In genomic region chr5:15009420-15009819, GRCh38 we compare ENCODE assay signal across 10 cellular contexts.
A peak's percentile ranks its signal among the peaks of the same experiment; 100 is the strongest.
DNase-seq lines count a peak whose midpoint lies in the region; ATAC-seq and TF ChIP-seq lines count a peak whose summit lies in the region.
"Had no signal": no experiment of that assay in that cellular context is flagged by ENCODE, and none has a peak within 500 bp of the region (broad histone marks: within the 10 kb centered on the region; RNA-seq: fewer than 3 reads in every experiment).

No MANE protein-coding gene starts in this region.

- H3K4me3 Mint-ChIP-seq in activated T-helper 2 cell treated with anti-CD3 and anti-CD28 coated beads, Interferon-gamma antibody, Interleukin-2, Interleukin-4, amounts not matched to agents 10 μg/mL and 5 μg/mL and 100 μg/mL, durations not matched to agents 14 hours and 24 hours and 36 hours (ENCODE audit: low read depth): no peak overlapping the region
- H3K4me3 Mint-ChIP-seq: nephron had no signal

- intact Hi-C loops in activated T-helper 2 cell treated with anti-CD3 and anti-CD28 coated beads, Interferon-gamma antibody, Interleukin-2, Interleukin-4, amounts not matched to agents 10 μg/mL and 5 μg/mL and 100 μg/mL, durations not matched to agents 14 hours and 24 hours and 36 hours (cut with micrococcal nuclease): no loop called here

- in situ Hi-C loops in GM13976 (cut with MboI; ENCODE audit: low sequenced_read_pairs, unreplicated experiment): no loop called here

- H3K27ac Mint-ChIP-seq in activated T-helper 2 cell treated with anti-CD3 and anti-CD28 coated beads, Interferon-gamma antibody, Interleukin-2, Interleukin-4, amounts not matched to agents 10 μg/mL and 5 μg/mL and 100 μg/mL, durations not matched to agents 14 hours and 24 hours and 36 hours: no peak overlapping the region

- H3K9me3 Mint-ChIP-seq in activated T-helper 2 cell treated with anti-CD3 and anti-CD28 coated beads, Interferon-gamma antibody, Interleukin-2, Interleukin-4, amounts not matched to agents 10 μg/mL and 5 μg/mL and 100 μg/mL, durations not matched to agents 14 hours and 24 hours and 36 hours: no peaks in the 10 kb centered on the region
- H3K9me3 Mint-ChIP-seq: nephron had no signal

- no peaks in the 10 kb centered on the region for H3K36me3 ChIP-seq in HEK293 (ENCODE audit: control insufficient read depth in 2 of 2, insufficient read depth in 1 of 2, low read length in 2 of 2)
- H3K36me3 ChIP-seq: suprapubic skin had no signal

- H3K4me1 Mint-ChIP-seq in activated T-helper 2 cell treated with anti-CD3 and anti-CD28 coated beads, Interferon-gamma antibody, Interleukin-2, Interleukin-4, amounts not matched to agents 10 μg/mL and 5 μg/mL and 100 μg/mL, durations not matched to agents 14 hours and 24 hours and 36 hours (ENCODE audit: low read depth): peaks cover 1% of the 10 kb centered on the region

- no peaks in the 10 kb centered on the region for H3K36me3 Mint-ChIP-seq in activated T-helper 2 cell treated with anti-CD3 and anti-CD28 coated beads, Interferon-gamma antibody, Interleukin-2, Interleukin-4, amounts not matched to agents 10 μg/mL and 5 μg/mL and 100 μg/mL, durations not matched to agents 14 hours and 24 hours and 36 hours (ENCODE audit: low read depth)

- H3K27ac ChIP-seq in HEK293 (ENCODE audit: extremely low read depth, low read depth, low read length) (0 out of 2 replicates have a peak overlapping the region, but pooled peaks have one; percentile 51), coronary artery (peak overlapping the region; percentile 75 to 88)

- peaks cover 19% of the 10 kb centered on the region for H3K27me3 Mint-ChIP-seq in activated T-helper 2 cell treated with anti-CD3 and anti-CD28 coated beads, Interferon-gamma antibody, Interleukin-2, Interleukin-4, amounts not matched to agents 10 μg/mL and 5 μg/mL and 100 μg/mL, durations not matched to agents 14 hours and 24 hours and 36 hours (ENCODE audit: low read depth)

- no peak for TF ChIP-seq CTCF in HEK293 (tag by site-specific recombination; IDR thresholded peaks at IDR 0.05)
- no peak for TF ChIP-seq CTCF in coronary artery (IDR thresholded peaks at IDR 0.05)
- no peak for TF ChIP-seq CTCF in GM13976 (IDR thresholded peaks at IDR 0.05; ENCODE audit: borderline replicate concordance, control extremely low read depth, extremely low read depth, insufficient read depth, missing control alignments)

- ATAC-seq in GM19035 (IDR thresholded peaks at IDR 0.05; ENCODE audit: unreplicated experiment): no peak
- no peak for ATAC-seq in GM18520 (IDR thresholded peaks at IDR 0.05; ENCODE audit: unreplicated experiment)

- no peaks in the 10 kb centered on the region for H3K9me3 ChIP-seq in HEK293 (ENCODE audit: control insufficient read depth, insufficient read depth, low read depth, low read length)
- H3K9me3 ChIP-seq: suprapubic skin had no signal

- CTCF ChIA-PET in HEK293 (lab: Yijun Ruan, JAX): interaction anchor here (0.7 to 2.1 kb wide), 9 partner anchors 9 to 1204 kb away, joined by 3 to 21 read pairs (median 4); no protein-coding TSS in a partner anchor

- POLR2A ChIA-PET in HEK293 (lab: Yijun Ruan, JAX): interaction anchor here (0.5 kb wide), 1 partner anchor 1021 kb away, joined by 6 read pairs; no protein-coding TSS in a partner anchor

- H3K4me3 ChIP-seq in HEK293 (ENCODE audit: low read depth, low read length) (no peak overlapping the region), coronary artery (no peak overlapping the region)
- H3K4me3 ChIP-seq: suprapubic skin had no signal

- peaks cover 24% of the 10 kb centered on the region for H3K4me1 ChIP-seq in HEK293 (ENCODE audit: control insufficient read depth, insufficient read depth, low read length)

- DNase-seq in NCI-H460 (ENCODE audit: extremely low read depth, low read depth) (peak; percentile 70), coronary artery (ENCODE audit: low spot score) (no peak), myocyte (ENCODE audit: low read depth) (peak; percentile 75), GM13976 (ENCODE audit: low spot score) (no peak)
- no peak for DNase-seq in activated T-helper 2 cell treated with anti-CD3 and anti-CD28 coated beads, Interferon-gamma antibody, Interleukin-2, Interleukin-4, amounts not matched to agents 10 μg/mL and 5 μg/mL and 100 μg/mL, durations not matched to agents 14 hours and 24 hours and 36 hours (ENCODE audit: low spot score)

TF ChIP-seq in HEK293, 187 proteins besides CTCF, POLR2A, EP300 and RAD21 (continues in another document):
- TF ChIP-seq BCL11A (tag by site-specific recombination; IDR thresholded peaks at IDR 0.05; ENCODE audit: low read depth): peak; percentile 91; the same call in 1 of the 2 replicates
- TF ChIP-seq ELK4 (IDR thresholded peaks at IDR 0.05; ENCODE audit: borderline replicate concordance, low read depth, low read length): no peak
- TF ChIP-seq ZFP37 (tag by site-specific recombination; IDR thresholded peaks at IDR 0.05): no peak
- no peak for TF ChIP-seq ZNF223 (tag by site-specific recombination; IDR thresholded peaks at IDR 0.05)
- TF ChIP-seq ZNF114 (tag by site-specific recombination; IDR thresholded peaks at IDR 0.05): no peak
- no peak for TF ChIP-seq ZNF664 (tag by site-specific recombination; IDR thresholded peaks at IDR 0.05)
- peak; percentile 85 for TF ChIP-seq TSHZ1 (tag by site-specific recombination; IDR thresholded peaks at IDR 0.05; ENCODE audit: borderline replicate concordance)
- TF ChIP-seq ZNF692 (tag by site-specific recombination; IDR thresholded peaks at IDR 0.05): peak; percentile 58; the same call in 1 of the 2 replicates
- peak; percentile 48; the same call in 1 of the 2 replicates for TF ChIP-seq GLI2 (tag by site-specific recombination; IDR thresholded peaks at IDR 0.05; ENCODE audit: borderline replicate concordance, low read depth)
- peak; percentile 62; the same call in 1 of the 2 replicates for TF ChIP-seq ZNF580 (tag by site-specific recombination; IDR thresholded peaks at IDR 0.05)
- no peak for TF ChIP-seq ZNF350 (tag by site-specific recombination; IDR thresholded peaks at IDR 0.05)
- TF ChIP-seq HOXA7 (CRISPR knock-in tag; IDR thresholded peaks at IDR 0.05; ENCODE audit: borderline replicate concordance): no peak

Comparison
In these comparisons a context has a peak if more than half of its experiments do, and no peak if none do; other contexts are left out.
1. DNase-seq: peak in NCI-H460 (single experiment) and myocyte (single experiment); none in coronary artery (single experiment), GM13976 (single experiment) and activated T-helper 2 cell treated with anti-CD3 and anti-CD28 coated beads, Interferon-gamma antibody, Interleukin-2, Interleukin-4, amounts not matched to agents 10 μg/mL and 5 μg/mL and 100 μg/mL, durations not matched to agents 14 hours and 24 hours and 36 hours (single experiment).